Comparison of ENCODE assay signal across 15 cellular contexts in genomic region chr14:22177870-22178269, GRCh38.
DNase-seq lines count a peak whose midpoint lies in the region; ATAC-seq and TF ChIP-seq lines count a peak whose summit lies in the region.
"Had no signal": no experiment of that assay in that cellular context is flagged by ENCODE, and none has a peak within 500 bp of the region (broad histone marks: within the 10 kb centered on the region; RNA-seq: fewer than 3 reads in every experiment).

No MANE protein-coding gene starts in this region.

- H3K27ac Mint-ChIP-seq in CD4-positive, alpha-beta memory T cell = peak overlapping the region in 5 of 7 donors; percentile 22 to 82 (median 55)

- H4K20me1 ChIP-seq in Loucy (ENCODE audit: insufficient read depth, low read length, poor library complexity, severe bottlenecking) = no peaks in the 10 kb centered on the region

- ATAC-seq in GM18907 (IDR thresholded peaks at IDR 0.05; ENCODE audit: unreplicated experiment) = peak; percentile 67
- ATAC-seq in HG03280 (IDR thresholded peaks at IDR 0.05; ENCODE audit: unreplicated experiment) = no peak

- peaks cover 0 to 17% (median 11%) of the 10 kb centered on the region in 4 donors for H3K4me1 Mint-ChIP-seq in CD4-positive, alpha-beta memory T cell

- peak in 2 of 5 donors; percentile 21 to 25 for DNase-seq in CD4-positive, alpha-beta memory T cell
- DNase-seq in brain microvascular endothelial cell (peak; percentile 54), caudate nucleus (lab: John Stamatoyannopoulos, UW) (no peak), thyroid gland (no peak)
- DNase-seq in activated CD4-positive, alpha-beta T cell treated with anti-CD3 and anti-CD28 coated beads for 48 hours = no peak
- DNase-seq: activated T-cell treated with anti-CD3 and anti-CD28 coated beads, Interleukin-2, amount 50 U/mL, for 4 hours; foreskin melanocyte; kidney glomerular epithelial cell; NCI-H1436 treated with DMSO at 0.1 percent for 48 hours; small intestine had no signal

- no peak overlapping the region for H3K27ac ChIP-seq in CD4-positive, alpha-beta memory T cell (ENCODE audit: low read depth, low read length)
- H3K27ac ChIP-seq in brain microvascular endothelial cell (no peak overlapping the region), caudate nucleus (ENCODE audit: low read depth, low read length) (no peak overlapping the region), thyroid gland (no peak overlapping the region)
- H3K27ac ChIP-seq: C4-2B, coronary artery had no signal

- H3K9ac ChIP-seq in Loucy (ENCODE audit: low read depth, low read length, poor library complexity, severe bottlenecking) = peak overlapping the region; percentile 37

- H3K4me3 Mint-ChIP-seq in CD4-positive, alpha-beta memory T cell = peak overlapping the region in 5 of 8 donors; percentile 31 to 72 (median 64)
- H3K4me3 Mint-ChIP-seq: activated T-cell treated with anti-CD3 and anti-CD28 coated beads, Interleukin-2, amount 50 U/mL, for 4 hours had no signal

- WGBS in thyroid gland, 2 donors = 67 to 78% methylated on average over 4 of the region's 4 CpGs

- H3K79me2 ChIP-seq in Loucy (ENCODE audit: insufficient read depth, low read length) = no peaks in the 10 kb centered on the region

- H3K27me3 ChIP-seq in CD4-positive, alpha-beta memory T cell (ENCODE audit: insufficient read depth, low read length) = no peaks in the 10 kb centered on the region
- no peaks in the 10 kb centered on the region for H3K27me3 ChIP-seq in Loucy (ENCODE audit: insufficient read depth, low read length, poor library complexity, severe bottlenecking)
- H3K27me3 ChIP-seq in brain microvascular endothelial cell (replicated peaks) = no peaks in the 10 kb centered on the region
- H3K27me3 ChIP-seq in thyroid gland = no peaks in the 10 kb centered on the region

- H3K4me3 ChIP-seq in CD4-positive, alpha-beta memory T cell (ENCODE audit: low read length in 2 of 2) = no peak overlapping the region
- H3K4me3 ChIP-seq in Loucy (ENCODE audit: low read length, poor library complexity, severe bottlenecking) (peak overlapping the region; percentile 62), brain microvascular endothelial cell (ENCODE audit: low read depth, low read length) (no peak overlapping the region), thyroid gland (replicated peaks in 1 of 3) (no peak overlapping the region)
- H3K4me3 ChIP-seq: coronary artery had no signal

- TF ChIP-seq POLR2A in thyroid gland (IDR thresholded peaks at IDR 0.05) = no peak

- TF ChIP-seq CTCF in Loucy (conservative IDR thresholded peaks at IDR 0.05; ENCODE audit: low read length) (no peak), brain microvascular endothelial cell (IDR thresholded peaks at IDR 0.05; ENCODE audit: low read depth, low read length, missing control alignments) (no peak), thyroid gland (IDR thresholded peaks at IDR 0.05) (no peak)

- H2AFZ ChIP-seq in Loucy (ENCODE audit: low read length) = no peak overlapping the region

- in situ Hi-C loops in brain microvascular endothelial cell (cut with HindIII; ENCODE audit: low pct_ligation_motif_present, low sequenced_read_pairs) = no loop called here

- H3K4me1 ChIP-seq in CD4-positive, alpha-beta memory T cell (ENCODE audit: insufficient read depth, low read length) = peaks cover 8% of the 10 kb centered on the region
- H3K4me1 ChIP-seq in Loucy (ENCODE audit: insufficient read depth, low read length, poor library complexity, severe bottlenecking) = peaks cover 33% of the 10 kb centered on the region
- H3K4me1 ChIP-seq in thyroid gland = no peaks in the 10 kb centered on the region

- no peaks in the 10 kb centered on the region for H3K9me3 Mint-ChIP-seq in CD4-positive, alpha-beta memory T cell
- H3K9me3 Mint-ChIP-seq: activated T-cell treated with anti-CD3 and anti-CD28 coated beads, Interleukin-2, amount 50 U/mL, for 4 hours had no signal

- no peaks in the 10 kb centered on the region for H3K9me3 ChIP-seq in CD4-positive, alpha-beta memory T cell (ENCODE audit: control insufficient read depth in 1 of 2, low read length in 2 of 2)
- no peaks in the 10 kb centered on the region for H3K9me3 ChIP-seq in Loucy (ENCODE audit: insufficient read depth, low read depth, low read length)
- no peaks in the 10 kb centered on the region for H3K9me3 ChIP-seq in thyroid gland

- intact Hi-C loops in CD4-positive, alpha-beta memory T cell (cut with micrococcal nuclease) = no loop called here
- intact Hi-C loops in thyroid gland (cut with DNase I) = no loop called here

- POLR2A ChIA-PET in CD4-positive, alpha-beta memory T cell (lab: Charles Lee; ENCODE audit: partially characterized antibody) = no interaction called here

- no peaks in the 10 kb centered on the region for H3F3A ChIP-seq in Loucy (ENCODE audit: low read depth)

- no peaks in the 10 kb centered on the region for H3K27me3 Mint-ChIP-seq in CD4-positive, alpha-beta memory T cell

- no peaks in the 10 kb centered on the region for H3K36me3 Mint-ChIP-seq in CD4-positive, alpha-beta memory T cell

- H3K36me3 ChIP-seq in CD4-positive, alpha-beta memory T cell (ENCODE audit: insufficient read depth, low read length) = no peaks in the 10 kb centered on the region
- H3K36me3 ChIP-seq in Loucy (ENCODE audit: insufficient read depth, low read length) = no peaks in the 10 kb centered on the region
- H3K36me3 ChIP-seq in brain microvascular endothelial cell (replicated peaks) = no peaks in the 10 kb centered on the region
- H3K36me3 ChIP-seq in thyroid gland = no peaks in the 10 kb centered on the region

- H3K9me2 ChIP-seq in Loucy (replicated peaks; ENCODE audit: low read depth, low read length) = no peaks in the 10 kb centered on the region

- H3K4me2 ChIP-seq in Loucy (ENCODE audit: low read depth, low read length, poor library complexity, severe bottlenecking) = peak overlapping the region; percentile 89

- CTCF ChIA-PET in CD4-positive, alpha-beta memory T cell (lab: Charles Lee; ENCODE audit: partially characterized antibody) = interaction anchor here (1.6 kb wide), 1 partner anchor 12 kb away, joined by 3 read pairs; no protein-coding TSS in a partner anchor
